23 cellular contexts compared by ENCODE assay signal in genomic region chr2:127118038-127118437, GRCh38.
"Had no signal": no experiment of that assay in that cellular context is flagged by ENCODE, and none has a peak within 500 bp of the region (broad histone marks: within the 10 kb centered on the region; RNA-seq: fewer than 3 reads in every experiment).

No MANE protein-coding gene starts in this region.

- ATAC-seq: activated naive CD8-positive, alpha-beta T cell treated with anti-CD3 and anti-CD28 coated beads, Interleukin-2, amount 50 U/mL, for 24 hours; activated T-cell treated with anti-CD3 and anti-CD28 coated beads, Interleukin-2, amount 50 U/mL, for 72 hours; body of pancreas; gastrocnemius medialis; left colon; lower lobe of right lung; naive thymus-derived CD4-positive, alpha-beta T cell; stimulated activated effector memory CD8-positive, alpha-beta T cell treated with anti-CD3 and anti-CD28 coated beads, Interleukin-12 subunit alpha, Interleukin-12 subunit beta, amount 100 ng/mL, for 72 hours had no signal

- H3K4me1 ChIP-seq: esophagus squamous epithelium, gastrocnemius medialis, lower lobe of right lung, prostate gland, SJSA1, upper lobe of left lung had no signal

- H3K36me3 ChIP-seq: esophagus squamous epithelium, gastrocnemius medialis, lower lobe of right lung, prostate gland, SJSA1, thoracic aorta, upper lobe of left lung had no signal

- H3K27ac Mint-ChIP-seq: activated naive CD8-positive, alpha-beta T cell treated with anti-CD3 and anti-CD28 coated beads, Interleukin-2, amount 50 U/mL, for 24 hours; activated T-cell treated with anti-CD3 and anti-CD28 coated beads, Interleukin-2, amount 50 U/mL, for 72 hours; endodermal cell; naive thymus-derived CD4-positive, alpha-beta T cell; stimulated activated effector memory CD8-positive, alpha-beta T cell treated with anti-CD3 and anti-CD28 coated beads, Interleukin-12 subunit alpha, Interleukin-12 subunit beta, amount 100 ng/mL, for 72 hours had no signal

- H3K9me3 Mint-ChIP-seq: activated naive CD8-positive, alpha-beta T cell treated with anti-CD3 and anti-CD28 coated beads, Interleukin-2, amount 50 U/mL, for 24 hours; activated T-cell treated with anti-CD3 and anti-CD28 coated beads, Interleukin-2, amount 50 U/mL, for 72 hours; stimulated activated effector memory CD8-positive, alpha-beta T cell treated with anti-CD3 and anti-CD28 coated beads, Interleukin-12 subunit alpha, Interleukin-12 subunit beta, amount 100 ng/mL, for 72 hours had no signal

- H3K9me3 ChIP-seq: body of pancreas, esophagus squamous epithelium, gastrocnemius medialis, lower lobe of right lung, prostate gland, SJSA1, thoracic aorta, upper lobe of left lung had no signal

- H3K4me3 ChIP-seq: body of pancreas, esophagus squamous epithelium, gastrocnemius medialis, lower lobe of right lung, prostate gland, SJSA1, thoracic aorta, upper lobe of left lung had no signal

- H3K4me1 Mint-ChIP-seq: activated naive CD8-positive, alpha-beta T cell treated with anti-CD3 and anti-CD28 coated beads, Interleukin-2, amount 50 U/mL, for 24 hours; naive thymus-derived CD4-positive, alpha-beta T cell; neural crest cell; stimulated activated effector memory CD8-positive, alpha-beta T cell treated with anti-CD3 and anti-CD28 coated beads, Interleukin-12 subunit alpha, Interleukin-12 subunit beta, amount 100 ng/mL, for 72 hours had no signal

- H3K27ac ChIP-seq: body of pancreas, esophagus squamous epithelium, gastrocnemius medialis, lower lobe of right lung, prostate gland, SJSA1, thoracic aorta, upper lobe of left lung had no signal

- H3K27me3 ChIP-seq: body of pancreas, gastrocnemius medialis, SJSA1, upper lobe of left lung had no signal

- DNase-seq: activated CD4-positive, alpha-beta T cell treated with anti-CD3 and anti-CD28 coated beads for 1 hour; activated CD4-positive, alpha-beta T cell treated with anti-CD3 and anti-CD28 coated beads, Interleukin-2, amount 50 U/mL, for 1 hour; activated effector memory CD4-positive, alpha-beta T cell treated with Interleukin-2 at 50 U/mL for 16 hours; activated naive CD4-positive, alpha-beta T cell treated with anti-CD3 and anti-CD28 coated beads, Interleukin-2, amount 50 U/mL, for 16 hours; activated naive CD8-positive, alpha-beta T cell treated with anti-CD3 and anti-CD28 coated beads, Interleukin-2, amount 50 U/mL, for 24 hours; activated T-cell treated with anti-CD3 and anti-CD28 coated beads, Interleukin-2, amount 50 U/mL, for 72 hours; body of pancreas; central memory CD4-positive, alpha-beta T cell; endodermal cell; esophagus squamous epithelium; gastrocnemius medialis; lower lobe of right lung; mesendoderm; naive thymus-derived CD4-positive, alpha-beta T cell; stimulated activated CD4-positive, alpha-beta T cell treated with anti-CD3 and anti-CD28 coated beads, Interleukin-1b, Interleukin-23, amount 100 ng/mL, for 48 hours; T-helper 1 cell had no signal

- H3K4me3 Mint-ChIP-seq: activated naive CD8-positive, alpha-beta T cell treated with anti-CD3 and anti-CD28 coated beads, Interleukin-2, amount 50 U/mL, for 24 hours; activated T-cell treated with anti-CD3 and anti-CD28 coated beads, Interleukin-2, amount 50 U/mL, for 72 hours; endodermal cell; naive thymus-derived CD4-positive, alpha-beta T cell; neural crest cell; stimulated activated effector memory CD8-positive, alpha-beta T cell treated with anti-CD3 and anti-CD28 coated beads, Interleukin-12 subunit alpha, Interleukin-12 subunit beta, amount 100 ng/mL, for 72 hours had no signal
